Comparison of ENCODE assay signal across 23 cellular contexts in genomic region chr7:85924062-85924461, GRCh38.
"Had no signal": no experiment of that assay in that cellular context is flagged by ENCODE, and none has a peak within 500 bp of the region (broad histone marks: within the 10 kb centered on the region; RNA-seq: fewer than 3 reads in every experiment).

No MANE protein-coding gene starts in this region.

- H3K4me3 ChIP-seq: K562, PC-9, Peyer's patch, SJCRH30 had no signal

- H3K27me3 Mint-ChIP-seq: IgD-negative memory B cell, T-helper 17 cell had no signal

- H3K9me3 ChIP-seq: Peyer's patch, SJCRH30 had no signal

- H3K4me1 Mint-ChIP-seq: IgD-negative memory B cell, T-helper 17 cell had no signal

- H3K27ac ChIP-seq: KMS-11, PC-9, Peyer's patch, SJCRH30 had no signal

- H3K36me3 ChIP-seq: Peyer's patch, SJCRH30 had no signal

- ATAC-seq: K562, Right ventricle myocardium inferior, SK-N-SH treated with all-trans-retinoic acid at 6 μM for 48 hours, T-helper 17 cell had no signal

- H3K36me3 Mint-ChIP-seq: IgD-negative memory B cell had no signal

- H3K4me1 ChIP-seq: Peyer's patch, SJCRH30 had no signal

- H2AFZ ChIP-seq: PC-9 had no signal

- DNase-seq: Kasumi-1; MM.1S; NCI-H1092 treated with DMSO at 0.1 percent for 48 hours; NCI-H146; NCI-H1694 treated with DMSO at 0.1 percent for 48 hours; NCI-H2107; NCI-H2171 treated with DMSO at 0.1 percent for 48 hours; NCI-H345; NCI-H446 treated with DMSO at 0.1 percent for 48 hours; NCI-H510A treated with DMSO at 0.1 percent for 48 hours; NCI-H526; NK-92 treated with Interleukin-12 subunit alpha and Interleukin-12 subunit beta, amount 100 ng/mL, for 24 hours; PC-9; Peyer's patch; SHP77 treated with DMSO at 0.1 percent for 48 hours; SJCRH30; T-helper 1 cell; T-helper 17 cell had no signal

- H3K27me3 ChIP-seq: Peyer's patch, SJCRH30 had no signal

- H3K4me2 ChIP-seq: KMS-11, PC-9 had no signal

- H3K27ac Mint-ChIP-seq: IgD-negative memory B cell, T-helper 17 cell had no signal

- H3K9ac ChIP-seq: KMS-11 had no signal

- H3K4me3 Mint-ChIP-seq: IgD-negative memory B cell, T-helper 17 cell had no signal
